In the genomic region with DNA sequence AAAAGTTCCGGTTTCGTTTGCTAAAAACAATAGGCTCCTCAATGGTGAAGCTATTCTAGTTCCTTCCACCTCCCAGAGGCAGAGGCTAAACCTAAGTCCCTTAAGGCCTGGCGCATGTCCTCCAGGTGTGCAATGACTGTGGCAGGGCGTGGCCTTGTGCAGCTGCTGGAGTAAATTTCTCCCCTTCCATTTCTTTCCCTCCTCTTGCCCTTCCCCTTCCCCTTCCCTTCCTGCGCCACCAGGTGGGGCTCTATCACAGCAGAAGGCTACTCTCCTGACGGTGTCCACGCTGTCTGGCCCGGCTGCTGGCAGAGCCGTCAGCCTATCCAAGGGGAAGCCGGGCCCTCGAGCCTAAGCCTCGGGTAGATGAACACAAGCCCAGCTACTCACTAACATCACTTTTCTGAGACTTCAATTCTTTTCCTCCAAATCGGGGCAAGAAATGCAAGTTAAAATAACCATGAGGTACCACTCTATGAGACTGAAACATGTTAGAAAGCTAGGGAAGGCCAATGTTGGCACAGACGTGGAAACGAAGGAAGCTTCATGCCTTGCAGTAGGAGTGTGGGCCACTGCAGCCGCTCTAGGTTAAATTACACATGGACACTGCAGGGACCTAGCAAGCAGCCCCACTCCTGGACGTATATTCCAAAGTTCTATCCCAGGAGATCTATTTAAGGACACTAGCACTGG, we compare ENCODE assay signal across 8 cellular contexts. TPM values are rescaled to one million over a fixed set of nuclear protein-coding genes. Genes with fewer than 3 reads are reported as not detected.
DNase-seq lines count a peak whose midpoint lies in the region; ATAC-seq and TF ChIP-seq lines count a peak whose summit lies in the region.

No MANE protein-coding gene starts in this region.

- no peaks in the 10 kb centered on the region for H3K9me3 ChIP-seq in thoracic aorta

- H3K4me1 ChIP-seq in thoracic aorta (ENCODE audit: control insufficient read depth in 1 of 2, low read depth in 2 of 2), result peaks cover 0 to 7% of the 10 kb centered on the region in 2 donors

- H3K27ac ChIP-seq in thoracic aorta, result no peak overlapping the region

- no peaks in the 10 kb centered on the region for H3K27me3 ChIP-seq in thoracic aorta (replicated peaks; ENCODE audit: insufficient read depth)

- ATAC-seq in GM21786 (IDR thresholded peaks at IDR 0.05; ENCODE audit: unreplicated experiment) (peak; percentile 95), thoracic aorta (ENCODE audit: insufficient number of reproducible peaks, low FRiP score, low read depth) (peak; percentile 33)

- DNase-seq in Daoy (ENCODE audit: low read depth) (peak; percentile 83), KG1 (lab: John Stamatoyannopoulos, UW) (peak; percentile 53), RPMI7951 (ENCODE audit: low read depth) (peak; percentile 58), activated T-helper 1 cell treated with Interleukin-2 at 50 U/mL for 16 hours (ENCODE audit: low read depth) (peak; percentile 30), fibroblast of the aortic adventitia (ENCODE audit: low read depth) (peak; percentile 78), nucleus accumbens (lab: John Stamatoyannopoulos, UW) (peak in 51 of 56 donors; percentile 11 to 84 (median 55)), thoracic aorta (ENCODE audit: low spot score) (peak; percentile 57)

- TF ChIP-seq CTCF in fibroblast of the aortic adventitia (IDR thresholded peaks at IDR 0.05; ENCODE audit: insufficient read depth, low read length), result peak; percentile 95
- peak; percentile 88 for TF ChIP-seq CTCF in thoracic aorta (IDR thresholded peaks at IDR 0.05)

- no peak overlapping the region for H3K4me3 ChIP-seq in fibroblast of the aortic adventitia (ENCODE audit: low read depth, low read length)
- no peak overlapping the region for H3K4me3 ChIP-seq in thoracic aorta

- H3K36me3 ChIP-seq in thoracic aorta, result no peaks in the 10 kb centered on the region

RNA-seq across cellular contexts. Expression of gene C16orf78, which starts 34.4 kb away (rescaled TPM):
- total RNA-seq in Daoy (2014; rRNA removed; shearing (Covaris generic)), result not detected in 2 replicates
- not detected in 2 replicates for total RNA-seq in RPMI7951 (2014; rRNA removed; shearing (Covaris generic))
- total RNA-seq in fibroblast of the aortic adventitia (ENCODE audit: low replicate concordance) (not detected in 2 replicates), thoracic aorta (not detected)

Comparison
In these comparisons a context has a peak if more than half of its experiments do, and no peak if none do; other contexts are left out.
1. DNase-seq: peak in every context shown above with its lines; median percentile 83 in Daoy; 78 in fibroblast of the aortic adventitia; 58 in RPMI7951; 57 in thoracic aorta; 55 in nucleus accumbens; 53 in KG1; 30 in activated T-helper 1 cell treated with Interleukin-2 at 50 U/mL for 16 hours.